Comparison of ENCODE assay signal across 2 cellular contexts in the genomic region with DNA sequence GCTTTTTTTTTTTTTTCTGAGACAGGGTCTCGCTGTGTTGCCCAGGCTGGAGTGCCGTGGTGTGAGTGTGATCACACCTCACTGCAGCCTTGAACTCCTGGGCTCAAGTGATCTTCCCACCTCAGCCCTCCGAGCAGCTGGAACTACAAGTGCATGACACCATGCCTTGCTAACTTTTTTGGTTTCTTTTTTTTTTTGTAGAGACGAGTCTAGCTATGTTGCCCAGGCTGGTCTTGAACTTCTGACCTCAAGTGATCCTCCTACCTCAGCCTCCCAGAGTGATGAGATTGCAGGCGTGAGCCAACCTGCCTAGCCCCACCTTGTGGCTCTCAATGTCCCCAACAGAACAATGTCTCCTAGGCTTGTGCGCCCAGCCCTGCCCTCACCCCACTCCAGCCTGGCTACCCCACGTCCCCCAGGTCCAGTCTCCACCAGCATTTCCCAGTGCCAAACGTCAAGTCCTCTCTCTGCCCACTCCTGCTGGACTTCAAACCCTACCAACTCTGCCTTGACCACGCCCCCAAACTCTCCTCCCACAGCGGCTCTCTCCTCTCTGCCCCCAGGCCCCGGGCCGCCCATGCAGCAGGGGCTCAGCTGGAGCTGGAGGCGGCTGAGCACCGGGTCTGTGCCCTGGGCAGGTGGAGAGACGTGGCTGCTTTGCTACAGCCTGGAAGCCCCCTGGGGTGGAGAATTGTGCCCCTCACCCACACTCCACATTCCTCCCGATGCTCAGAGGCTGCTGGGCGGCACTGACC.
TF ChIP-seq lines count a peak whose summit lies in the region.

No MANE protein-coding gene starts in this region.

TF ChIP-seq in SK-N-SH, 30 proteins besides CTCF, POLR2A, EP300 and RAD21 (continued from another document):
- TF ChIP-seq, protein P1, sequence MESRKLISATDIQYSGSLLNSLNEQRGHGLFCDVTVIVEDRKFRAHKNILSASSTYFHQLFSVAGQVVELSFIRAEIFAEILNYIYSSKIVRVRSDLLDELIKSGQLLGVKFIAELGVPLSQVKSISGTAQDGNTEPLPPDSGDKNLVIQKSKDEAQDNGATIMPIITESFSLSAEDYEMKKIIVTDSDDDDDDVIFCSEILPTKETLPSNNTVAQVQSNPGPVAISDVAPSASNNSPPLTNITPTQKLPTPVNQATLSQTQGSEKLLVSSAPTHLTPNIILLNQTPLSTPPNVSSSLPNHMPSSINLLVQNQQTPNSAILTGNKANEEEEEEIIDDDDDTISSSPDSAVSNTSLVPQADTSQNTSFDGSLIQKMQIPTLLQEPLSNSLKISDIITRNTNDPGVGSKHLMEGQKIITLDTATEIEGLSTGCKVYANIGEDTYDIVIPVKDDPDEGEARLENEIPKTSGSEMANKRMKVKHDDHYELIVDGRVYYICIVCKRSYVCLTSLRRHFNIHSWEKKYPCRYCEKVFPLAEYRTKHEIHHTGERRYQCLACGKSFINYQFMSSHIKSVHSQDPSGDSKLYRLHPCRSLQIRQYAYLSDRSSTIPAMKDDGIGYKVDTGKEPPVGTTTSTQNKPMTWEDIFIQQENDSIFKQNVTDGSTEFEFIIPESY (IDR thresholded peaks at IDR 0.05; ENCODE audit: borderline replicate concordance, low read depth) = no peak
- TF ChIP-seq CHD2 (IDR thresholded peaks at IDR 0.05; ENCODE audit: low read length, partially characterized antibody) = no peak
- TF ChIP-seq SIN3A (IDR thresholded peaks at IDR 0.05; ENCODE audit: borderline replicate concordance, low read depth, low read length) = no peak

TF ChIP-seq in SK-N-SH treated with all-trans-retinoic acid at 6 μM for 48 hours, 23 proteins besides CTCF, POLR2A, EP300 and RAD21 (continued from another document):
- TF ChIP-seq, protein P2, sequence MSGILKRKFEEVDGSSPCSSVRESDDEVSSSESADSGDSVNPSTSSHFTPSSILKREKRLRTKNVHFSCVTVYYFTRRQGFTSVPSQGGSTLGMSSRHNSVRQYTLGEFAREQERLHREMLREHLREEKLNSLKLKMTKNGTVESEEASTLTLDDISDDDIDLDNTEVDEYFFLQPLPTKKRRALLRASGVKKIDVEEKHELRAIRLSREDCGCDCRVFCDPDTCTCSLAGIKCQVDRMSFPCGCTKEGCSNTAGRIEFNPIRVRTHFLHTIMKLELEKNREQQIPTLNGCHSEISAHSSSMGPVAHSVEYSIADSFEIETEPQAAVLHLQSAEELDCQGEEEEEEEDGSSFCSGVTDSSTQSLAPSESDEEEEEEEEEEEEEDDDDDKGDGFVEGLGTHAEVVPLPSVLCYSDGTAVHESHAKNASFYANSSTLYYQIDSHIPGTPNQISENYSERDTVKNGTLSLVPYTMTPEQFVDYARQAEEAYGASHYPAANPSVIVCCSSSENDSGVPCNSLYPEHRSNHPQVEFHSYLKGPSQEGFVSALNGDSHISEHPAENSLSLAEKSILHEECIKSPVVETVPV (CRISPR knock-in tag; IDR thresholded peaks at IDR 0.05) = no peak
- TF ChIP-seq TOX (CRISPR knock-in tag; IDR thresholded peaks at IDR 0.05; ENCODE audit: borderline replicate concordance) (no peak), TCF4 (CRISPR knock-in tag; IDR thresholded peaks at IDR 0.05; ENCODE audit: borderline replicate concordance) (no peak), GLIS3 (CRISPR knock-in tag; IDR thresholded peaks at IDR 0.05) (no peak), ZNF565 (CRISPR knock-in tag; conservative IDR thresholded peaks at IDR 0.05; ENCODE audit: low read depth) (no peak), ZNF70 (CRISPR knock-in tag; IDR thresholded peaks at IDR 0.05) (no peak), ARNTL (CRISPR knock-in tag; IDR thresholded peaks at IDR 0.05; ENCODE audit: borderline replicate concordance, low read depth) (no peak), PPARA (CRISPR knock-in tag; IDR thresholded peaks at IDR 0.05; ENCODE audit: borderline replicate concordance) (no peak)
TF ChIP-seq in SK-N-SH treated with all-trans-retinoic acid at 6 μM for 48 hours: peak in this region for 0.
